ENCODE assay signal across 7 cellular contexts in the genomic region with DNA sequence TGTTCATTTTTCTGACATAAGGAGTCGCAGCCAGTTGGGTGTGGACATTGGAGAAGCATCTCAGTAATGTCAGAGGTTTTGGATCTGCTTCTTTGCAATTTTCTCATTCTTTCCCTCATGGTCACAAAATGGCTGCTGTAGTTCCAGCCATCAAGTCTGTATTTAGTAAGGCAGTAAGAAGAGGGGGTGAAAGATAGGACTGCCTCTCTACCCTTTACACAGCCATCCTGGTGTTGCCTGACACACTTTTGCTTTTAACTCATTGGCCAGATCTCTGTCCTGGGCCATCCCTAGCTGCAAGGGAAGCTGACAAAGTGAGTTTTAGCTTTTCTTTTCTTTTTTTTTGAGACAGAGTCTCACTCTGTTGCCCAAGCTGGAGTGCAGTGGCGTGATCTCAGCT.
"Had no signal": no experiment of that assay in that cellular context is flagged by ENCODE, and none has a peak within 500 bp of the region (broad histone marks: within the 10 kb centered on the region; RNA-seq: fewer than 3 reads in every experiment).

No MANE protein-coding gene starts in this region.

- DNase-seq: H7, HFFc6, KG1 had no signal

- H3K27ac ChIP-seq: HL-60 had no signal

- FAIRE-seq: HepG2 had no signal

- H3K4me3 ChIP-seq: GM23338, HAP-1 had no signal

- H2AFZ ChIP-seq: GM23338 had no signal

- H3K4me2 ChIP-seq: GM23338 had no signal

- ATAC-seq: GM23338, HepG2 had no signal

- H3K36me3 ChIP-seq: HAP-1 had no signal
